9 cellular contexts compared by ENCODE assay signal in the genomic region with DNA sequence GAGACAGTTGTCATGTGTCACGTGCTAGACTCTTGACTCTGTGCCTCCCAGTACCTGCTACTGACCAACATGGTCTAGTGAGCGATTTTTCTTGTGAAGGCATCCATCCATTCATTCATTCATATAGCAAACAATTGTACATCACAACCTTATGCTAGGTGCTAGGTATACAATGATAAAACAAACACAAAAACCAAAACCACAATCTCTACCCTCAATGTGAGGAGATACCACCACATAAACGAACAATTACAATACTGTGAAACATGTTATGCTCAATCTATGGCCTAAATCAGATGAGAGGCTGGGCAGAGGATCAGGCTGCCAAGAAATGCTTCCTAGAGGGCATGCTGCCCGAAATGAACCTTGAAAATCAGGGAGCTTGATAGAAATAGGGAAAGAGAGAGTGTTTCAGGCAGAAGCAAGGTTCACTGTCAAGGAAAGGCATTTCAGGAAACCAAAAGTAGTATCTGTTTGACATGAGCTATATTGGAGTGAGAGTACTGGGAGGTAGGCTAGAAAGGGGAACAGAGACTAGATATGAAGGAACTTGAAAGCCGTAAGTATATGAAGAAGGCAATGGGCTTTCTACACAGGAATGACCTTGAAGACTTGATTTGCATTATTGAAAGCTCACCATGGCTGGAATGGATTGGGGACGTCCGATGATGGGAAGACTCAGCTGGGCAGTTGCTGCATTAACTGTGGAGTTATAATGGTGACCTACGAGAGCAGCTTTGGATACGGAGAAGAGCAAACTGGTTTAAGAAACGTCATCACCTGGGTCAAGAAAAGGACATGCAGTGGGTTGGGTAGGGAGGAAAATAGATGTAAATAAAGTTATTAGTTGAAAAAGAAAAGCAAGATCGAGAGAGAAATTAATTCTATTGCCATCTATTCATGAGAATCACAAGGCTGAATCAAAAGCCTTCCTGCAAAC.
DNase-seq lines count a peak whose midpoint lies in the region; ATAC-seq and TF ChIP-seq lines count a peak whose summit lies in the region.
"Had no signal": no experiment of that assay in that cellular context is flagged by ENCODE, and none has a peak within 500 bp of the region (broad histone marks: within the 10 kb centered on the region; RNA-seq: fewer than 3 reads in every experiment).

No MANE protein-coding gene starts in this region.

- TF ChIP-seq CTCF in GM12865 (IDR thresholded peaks at IDR 0.05; ENCODE audit: insufficient read depth, low read depth, low read length, missing control alignments) (no peak), chondrocyte (IDR thresholded peaks at IDR 0.05) (no peak)

- H3K4me1 Mint-ChIP-seq in chondrocyte (ENCODE audit: low read depth): peaks cover 37% of the 10 kb centered on the region
- H3K4me1 Mint-ChIP-seq: immature natural killer cell had no signal

- H3K36me3 Mint-ChIP-seq in chondrocyte (ENCODE audit: low read depth): no peaks in the 10 kb centered on the region

- H3K4me3 ChIP-seq in GM12865 (ENCODE audit: low read depth, low read length): no peak overlapping the region; the same call in 1 of the 2 replicates

- ATAC-seq in GM19468 (IDR thresholded peaks at IDR 0.05; ENCODE audit: extremely low read depth, unreplicated experiment): peak; percentile 51
- ATAC-seq in HG03432 (IDR thresholded peaks at IDR 0.05; ENCODE audit: unreplicated experiment): peak; percentile 75

- peak overlapping the region; percentile 86 for H3K27ac Mint-ChIP-seq in chondrocyte (ENCODE audit: unreplicated experiment)

- DNase-seq in GM12865 (ENCODE audit: low read depth) (peak; percentile 78), chondrocyte (ENCODE audit: low spot score) (no peak), NCI-H146 (lab: John Stamatoyannopoulos, UW) (no peak), OCI-M1 (lab: John Stamatoyannopoulos, UW) (no peak), GOT3 (lab: John Stamatoyannopoulos, UW) (no peak), DMS153 treated with DMSO at 0.1 percent for 48 hours (lab: John Stamatoyannopoulos, UW; ENCODE audit: unreplicated experiment) (no peak)
- DNase-seq: immature natural killer cell had no signal

- no peak overlapping the region for H3K4me3 Mint-ChIP-seq in chondrocyte (ENCODE audit: unreplicated experiment)
- H3K4me3 Mint-ChIP-seq: immature natural killer cell had no signal

- no peaks in the 10 kb centered on the region for H3K27me3 Mint-ChIP-seq in chondrocyte (ENCODE audit: low read depth)

- H3K9me3 Mint-ChIP-seq in chondrocyte (ENCODE audit: low read depth): no peaks in the 10 kb centered on the region
